Comparison of ENCODE assay signal across 7 cellular contexts in genomic region chr9:4680178-4680535, GRCh38. TPM values are rescaled to one million over a fixed set of nuclear protein-coding genes. Genes with fewer than 3 reads are reported as not detected.
A peak's percentile ranks its signal among the peaks of the same experiment; 100 is the strongest.
DNase-seq lines count a peak whose midpoint lies in the region; TF ChIP-seq lines count a peak whose summit lies in the region.

No MANE protein-coding gene starts in this region.

- intact Hi-C loops in thyroid gland (cut with DNase I): no loop called here

- DNase-seq in HFF-Myc (ENCODE audit: extremely low read depth, low read depth) (no peak), WERI-Rb-1 (no peak), iris pigment epithelial cell (ENCODE audit: low read depth) (peak; percentile 30), thyroid gland (no peak), NCI-H1930 (lab: John Stamatoyannopoulos, UW) (no peak)
- no peak for DNase-seq in activated CD4-positive, CD25-positive, alpha-beta regulatory T cell treated with anti-CD3 and anti-CD28 coated beads, Interleukin-2, amount 50 U/mL, for 72 hours
- no peak for DNase-seq in central memory CD4-positive, alpha-beta T cell

- H3K9me3 ChIP-seq in WERI-Rb-1 (ENCODE audit: severe bottlenecking): no peaks in the 10 kb centered on the region
- no peaks in the 10 kb centered on the region for H3K9me3 ChIP-seq in thyroid gland

- H3K4me1 ChIP-seq in thyroid gland: peaks cover 12 to 13% of the 10 kb centered on the region in 2 donors

- TF ChIP-seq CTCF in HFF-Myc (IDR thresholded peaks at IDR 0.05; ENCODE audit: low read depth, low read length, missing control alignments) (no peak), WERI-Rb-1 (IDR thresholded peaks at IDR 0.05; ENCODE audit: low read depth, low read length) (no peak), thyroid gland (IDR thresholded peaks at IDR 0.05) (no peak)

- no peak for TF ChIP-seq POLR2A in thyroid gland (IDR thresholded peaks at IDR 0.05)

- H3K36me3 ChIP-seq in WERI-Rb-1: peaks cover 5% of the 10 kb centered on the region
- peaks cover 0 to 4% of the 10 kb centered on the region in 2 donors for H3K36me3 ChIP-seq in thyroid gland

- WGBS in thyroid gland, 2 donors: 1 to 2% methylated on average over 10 of the region's 10 CpGs

- H3K27me3 ChIP-seq in WERI-Rb-1 (ENCODE audit: insufficient read depth, low read depth, severe bottlenecking): no peaks in the 10 kb centered on the region
- H3K27me3 ChIP-seq in thyroid gland: no peaks in the 10 kb centered on the region

- H3K4me3 ChIP-seq in HFF-Myc (replicated peaks; ENCODE audit: low read depth, low read length): peak overlapping the region; percentile 94
- H3K4me3 ChIP-seq in WERI-Rb-1 (ENCODE audit: low read depth, low read length): peak overlapping the region; percentile 96
- peak overlapping the region; percentile 27 to 83 (median 63) for H3K4me3 ChIP-seq in thyroid gland (replicated peaks in 1 of 3)

- H3K27ac ChIP-seq in WERI-Rb-1 (peak overlapping the region; percentile 90), thyroid gland (peak overlapping the region; percentile 82 to 97 (median 97))

RNA-seq across cellular contexts. Expression of gene CDC37L1, which starts 0.8 kb away (rescaled TPM):
- 10 to 100 TPM; 33.8 to 44.6 (median 37.3) TPM for total RNA-seq in thyroid gland

RNA-seq across cellular contexts. Expression of gene SPATA6L, which starts 13.9 kb away (rescaled TPM):
- 10 to 100 TPM; 14.3 to 21.0 (median 16.9) TPM for total RNA-seq in thyroid gland

RNA-seq across cellular contexts. Expression of gene PLPP6, which starts 18.1 kb away (rescaled TPM):
- total RNA-seq in thyroid gland: 10 to 100 TPM in 3 of 4 donors, 1 to 10 TPM in 1; 7.5 to 12.4 (median 11.2) TPM
